Comparison of ENCODE assay signal across 8 cellular contexts in the genomic region with DNA sequence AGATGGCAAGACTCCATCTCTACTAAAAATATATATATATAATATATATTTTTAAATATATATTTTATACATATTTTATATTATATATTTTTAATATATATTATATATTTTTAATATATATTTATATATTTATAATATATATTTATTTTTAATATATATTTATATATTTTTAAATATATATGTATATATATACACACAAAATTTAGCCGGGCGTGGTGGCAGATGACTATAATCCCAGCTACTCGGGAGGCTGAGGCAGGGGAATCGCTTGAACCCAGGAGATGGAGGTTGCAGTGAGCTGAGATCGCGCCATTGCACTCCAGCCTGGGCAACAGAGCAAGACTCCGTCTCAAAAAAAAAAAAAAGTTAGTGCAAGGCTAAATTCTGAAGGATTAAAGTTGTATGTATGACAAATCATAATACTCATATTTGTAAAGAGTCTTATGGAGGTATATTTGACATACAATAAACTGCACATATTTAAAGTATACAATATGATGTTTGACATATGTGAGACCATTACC. TPM values are rescaled to one million over a fixed set of nuclear protein-coding genes. Genes with fewer than 3 reads are reported as not detected.
A peak's percentile ranks its signal among the peaks of the same experiment; 100 is the strongest.
DNase-seq lines count a peak whose midpoint lies in the region; ATAC-seq, FAIRE-seq and TF ChIP-seq lines count a peak whose summit lies in the region.

No MANE protein-coding gene starts in this region.

- FAIRE-seq in K562 (lab: Jason Lieb, UNC): no peak

- H3K9me1 ChIP-seq in K562 (ENCODE audit: control insufficient read depth, insufficient read depth, low read length): no peaks in the 10 kb centered on the region

- H3K4me1 ChIP-seq in left ventricle myocardium inferior: peaks cover 49% of the 10 kb centered on the region
- H3K4me1 ChIP-seq in K562 (replicated peaks in 1 of 2; ENCODE audit: control insufficient read depth in 2 of 2, insufficient read depth in 2 of 2, low read length in 2 of 2): peaks cover 6 to 15% of the 10 kb centered on the region in 2 experiments; a peak in 4 of 5 replicates
- peaks cover 10 to 20% of the 10 kb centered on the region in 2 donors for H3K4me1 ChIP-seq in muscle layer of duodenum (ENCODE audit: control insufficient read depth in 1 of 2, insufficient read depth in 2 of 2, low read length in 2 of 2)

- POLR2A ChIA-PET in K562 (lab: Yijun Ruan, JAX): interaction anchor here (0.7 kb wide), 1 partner anchor 176 kb away, joined by 3 read pairs; no protein-coding TSS in a partner anchor

- H3K36me3 ChIP-seq in left ventricle myocardium inferior: peaks cover 15% of the 10 kb centered on the region
- peaks cover 20% of the 10 kb centered on the region; the same call in 2 of the 3 replicates for H3K36me3 ChIP-seq in K562 (ENCODE audit: control insufficient read depth, insufficient read depth, low read length)
- H3K36me3 ChIP-seq in muscle layer of duodenum (ENCODE audit: control insufficient read depth in 1 of 2, insufficient read depth in 2 of 2, low read length in 2 of 2): peaks cover 12 to 15% of the 10 kb centered on the region in 2 donors

- WGBS in K562 (ENCODE audit: insufficient coverage, low coverage, missing lambda C conversion rate): 65% methylated on average over 7 of the region's 7 CpGs

- no peak for TF ChIP-seq POLR2A in K562 (conservative IDR thresholded peaks at IDR 0.05)

- no peak for TF ChIP-seq CTCF in left ventricle myocardium inferior (IDR thresholded peaks at IDR 0.05; ENCODE audit: borderline replicate concordance)
- TF ChIP-seq CTCF in K562 (IDR thresholded peaks at IDR 0.05 in 2 of 3, conservative IDR thresholded peaks at IDR 0.05 in 1 of 3; ENCODE audit: insufficient read depth in 2 of 3, low read depth in 1 of 3, low read length in 3 of 3): no peak

- peak overlapping the region; percentile 96 for H3K27ac ChIP-seq in left ventricle myocardium inferior (replicated peaks)
- H3K27ac ChIP-seq in K562 (ENCODE audit: extremely low read depth, low read depth, low read length): peak overlapping the region; percentile 95
- peak overlapping the region; percentile 94 for H3K27ac ChIP-seq in muscle layer of duodenum (ENCODE audit: low read length)

- H3K9me3 ChIP-seq in left ventricle myocardium inferior (replicated peaks) (no peaks in the 10 kb centered on the region), K562 (replicated peaks; ENCODE audit: control insufficient read depth, insufficient read depth, low read depth, low read length) (no peaks in the 10 kb centered on the region), muscle layer of duodenum (ENCODE audit: control insufficient read depth in 1 of 2, low read length in 2 of 2) (no peaks in the 10 kb centered on the region)

- H3K27me3 ChIP-seq in left ventricle myocardium inferior (ENCODE audit: low read depth) (no peaks in the 10 kb centered on the region), K562 (ENCODE audit: control insufficient read depth in 2 of 2, insufficient read depth in 2 of 2, low read length in 2 of 2) (no peaks in the 10 kb centered on the region), muscle layer of duodenum (ENCODE audit: low read depth, low read length) (no peaks in the 10 kb centered on the region)

- no TSS peak for BruUV-seq in K562 (replicated peaks; lab: Mats Ljungman, UMichigan)

- no peaks in the 10 kb centered on the region for H4K20me1 ChIP-seq in K562 (replicated peaks; ENCODE audit: control insufficient read depth, insufficient read depth, low read length)

- TF ChIP-seq EP300 in K562 (IDR thresholded peaks at IDR 0.05; ENCODE audit: low read length): no peak

- TF ChIP-seq RAD21 in K562 (CRISPR knock-in tag; conservative IDR thresholded peaks at IDR 0.05 in 1 of 2, IDR thresholded peaks at IDR 0.05 in 1 of 2): no peak

- peak overlapping the region; percentile 84 for H3K4me3 ChIP-seq in left ventricle myocardium inferior
- peak overlapping the region; percentile 95; the same call in 1 of the 2 replicates for H3K4me3 ChIP-seq in K562
- H3K4me3 ChIP-seq in muscle layer of duodenum (ENCODE audit: low read depth in 1 of 2, low read length in 2 of 2): no peak overlapping the region

- no peak for ATAC-seq in Right ventricle myocardium inferior
- ATAC-seq in K562: no peak
- no peak for ATAC-seq in GM18502 (IDR thresholded peaks at IDR 0.05; ENCODE audit: poor library complexity, unreplicated experiment)

- H3K4me2 ChIP-seq in K562 (ENCODE audit: insufficient read depth, low read length): peak overlapping the region; percentile 99; the same call in 1 of the 2 replicates

- DNase-seq in left ventricle myocardium inferior (no peak), Right ventricle myocardium inferior (ENCODE audit: missing footprints) (no peak), K562 (ENCODE audit: extremely low read depth in 1 of 4, low spot score in 3 of 4) (no peak), GM19240 (ENCODE audit: insufficient read length, low spot score) (no peak)
- DNase-seq in stimulated activated CD4-positive, alpha-beta T cell treated with anti-CD3 and anti-CD28 coated beads, Interleukin-2, amount 100 ng/mL, for 24 hours: no peak
- no peak for DNase-seq in stimulated activated CD4-positive, alpha-beta T cell treated with anti-CD3 and anti-CD28 coated beads, Interleukin-1b, Interleukin-23, amount 100 ng/mL, for 48 hours

- intact Hi-C loops in left ventricle myocardium inferior (cut with micrococcal nuclease): no loop called here
- intact Hi-C loops in Right ventricle myocardium inferior (cut with DNase I): loop anchor here (2.0 to 5.0 kb wide), 2 partner anchors 27 to 149 kb away; partner anchors contain the start of gene HSP90B1
- intact Hi-C loops in K562 (cut with micrococcal nuclease): loop anchor here (1.0 kb wide), 1 partner anchor 29 kb away; no protein-coding TSS in a partner anchor

- peak overlapping the region; percentile 45 to 89; a peak in 3 of 4 replicates for H3K9ac ChIP-seq in K562 (ENCODE audit: insufficient read depth in 1 of 2, low read depth in 2 of 2, low read length in 2 of 2)

- H3K79me2 ChIP-seq in K562 (ENCODE audit: control insufficient read depth, insufficient read depth, low read length): peaks cover 46% of the 10 kb centered on the region

- in situ Hi-C loops in K562 (cut with MboI): no loop called here

- CTCF ChIA-PET in K562 (lab: Yijun Ruan, JAX; ENCODE audit: low intra/inter-chr PET ratio): no interaction called here

- peak overlapping the region; percentile 98 for H2AFZ ChIP-seq in K562 (ENCODE audit: low read depth, low read length)

RNA-seq across cellular contexts. Expression of gene TDG, which starts 7.7 kb away (rescaled TPM):
- 11.3 TPM for total RNA-seq in left ventricle myocardium inferior
- total RNA-seq in Right ventricle myocardium inferior: 9.7 TPM
- 34.2 and 96.2 TPM in 2 replicates for total RNA-seq in K562 (2011; cell fraction: chromatin; rRNA removed; ENCODE audit: low replicate concordance)
- 23.2 and 24.1 TPM in 2 replicates for total RNA-seq in K562 (2011; cell fraction: nucleolus; rRNA removed)
- 45.8 and 68.9 TPM in 2 replicates for total RNA-seq in K562 (2011; cell fraction: nucleoplasm; rRNA removed)
- 50.8 and 56.8 TPM in 2 replicates for total RNA-seq in K562 (2014; rRNA removed)
- 67.3 and 80.5 TPM in 2 replicates for total RNA-seq in K562 (2014; rRNA removed; fragmentation: Illumina TruSeq; extraction: Trizol)
- 65.7 and 70.3 TPM in 2 replicates for total RNA-seq in K562 (2015; rRNA removed; fragmentation: Illumina TruSeq; extraction: Trizol)
- total RNA-seq in K562 (2021): 57.9 and 62.7 TPM in 2 replicates
- polyA plus RNA-seq in K562 (2011; rRNA removed): 50.8 and 73.3 TPM in 2 replicates
- polyA plus RNA-seq in K562 (2011; cell fraction: cytosol; rRNA removed): 15.6 and 25.0 TPM in 2 replicates
- polyA plus RNA-seq in K562 (2011; cell fraction: nucleus; rRNA removed): 52.3 and 89.0 TPM in 2 replicates
- 33.5 and 43.1 TPM in 2 replicates for polyA plus RNA-seq in K562 (2012)
- 69.8 and 77.2 TPM in 2 replicates for polyA plus RNA-seq in K562 (2014; fragmentation: Illumina TruSeq; extraction: Trizol)
- 10 to 100 TPM; 37.6 to 49.0 TPM for polyA plus RNA-seq in K562 (2014; fragmentation: Nextera tagmentation; extraction: Ambion mirVana)
- polyA plus RNA-seq in K562 (2014; rRNA removed): 62.1 and 64.0 TPM in 2 replicates
- 97.2 and 98.8 TPM in 2 replicates for polyA minus RNA-seq in K562 (2011; rRNA and poly(A)+ RNA removed)
- 22.7 and 32.0 TPM in 2 replicates for polyA minus RNA-seq in K562 (2011; cell fraction: cytosol; rRNA and poly(A)+ RNA removed)
- 22.6 and 41.0 TPM in 2 replicates for polyA minus RNA-seq in K562 (2011; cell fraction: nucleus; rRNA and poly(A)+ RNA removed)

RNA-seq across cellular contexts. Expression of gene HSP90B1, which starts 27.7 kb away (rescaled TPM):
- total RNA-seq in left ventricle myocardium inferior (348 TPM), Right ventricle myocardium inferior (402 TPM), K562 (2014; rRNA removed) (389 and 400 TPM in 2 replicates), K562 (2014; rRNA removed; fragmentation: Illumina TruSeq; extraction: Trizol) (604 and 619 TPM in 2 replicates), K562 (2015; rRNA removed; fragmentation: Illumina TruSeq; extraction: Trizol) (602 and 611 TPM in 2 replicates), K562 (2021) (453 and 469 TPM in 2 replicates)
- 572 and 2,771 TPM in 2 replicates for total RNA-seq in K562 (2011; cell fraction: chromatin; rRNA removed; ENCODE audit: low replicate concordance)
- total RNA-seq in K562 (2011; cell fraction: nucleolus; rRNA removed): 491 and 843 TPM in 2 replicates
- total RNA-seq in K562 (2011; cell fraction: nucleoplasm; rRNA removed): 1,092 and 1,338 TPM in 2 replicates
- polyA plus RNA-seq in K562 (2011; rRNA removed) (593 and 719 TPM in 2 replicates), K562 (2014; fragmentation: Illumina TruSeq; extraction: Trizol) (541 and 657 TPM in 2 replicates), K562 (2014; fragmentation: Nextera tagmentation; extraction: Ambion mirVana) (100 to 1,000 TPM; 196 to 235 TPM), K562 (2014; rRNA removed) (528 and 557 TPM in 2 replicates)
- polyA plus RNA-seq in K562 (2011; cell fraction: cytosol; rRNA removed): 64.5 and 201 TPM in 2 replicates
- 335 and 665 TPM in 2 replicates for polyA plus RNA-seq in K562 (2011; cell fraction: nucleus; rRNA removed)
- polyA plus RNA-seq in K562 (2012): 452 and 478 TPM in 2 replicates
- 606 and 720 TPM in 2 replicates for polyA minus RNA-seq in K562 (2011; rRNA and poly(A)+ RNA removed)
- 134 and 144 TPM in 2 replicates for polyA minus RNA-seq in K562 (2011; cell fraction: cytosol; rRNA and poly(A)+ RNA removed)
- polyA minus RNA-seq in K562 (2011; cell fraction: nucleus; rRNA and poly(A)+ RNA removed): 199 and 484 TPM in 2 replicates

Comparison
In these comparisons a context has a peak if more than half of its experiments do, and no peak if none do; other contexts are left out.
1. H3K4me3 ChIP-seq: peak in left ventricle myocardium inferior (single experiment) and K562 (single experiment); none in muscle layer of duodenum (0 of 2).
2. Peak in every context shown above with its lines, with median percentiles within 50 percentile points of each other: H3K27ac ChIP-seq.